In genomic region chr22:27146871-27147591, GRCh38 we compare ENCODE assay signal across 24 cellular contexts.
"Had no signal": no experiment of that assay in that cellular context is flagged by ENCODE, and none has a peak within 500 bp of the region (broad histone marks: within the 10 kb centered on the region; RNA-seq: fewer than 3 reads in every experiment).

No MANE protein-coding gene starts in this region.

- H3K79me2 ChIP-seq: parathyroid adenoma had no signal

- H2AFZ ChIP-seq: parathyroid adenoma had no signal

- H3K9me3 ChIP-seq: neutrophil, right lobe of liver, suprapubic skin had no signal

- H3K9me3 Mint-ChIP-seq: activated T-cell treated with anti-CD3 and anti-CD28 coated beads, Interleukin-2, amount 50 U/mL, for 24 hours; activated T-helper 2 cell treated with anti-CD3 and anti-CD28 coated beads, Interferon-gamma antibody, Interleukin-2, Interleukin-4, amounts not matched to agents 10 μg/mL and 5 μg/mL and 100 μg/mL, durations not matched to agents 14 hours and 24 hours and 36 hours; stimulated activated naive CD8-positive, alpha-beta T cell treated with anti-CD3 and anti-CD28 coated beads, Interleukin-15, amount 100 ng/mL, for 72 hours had no signal

- H3K4me1 ChIP-seq: parathyroid adenoma had no signal

- H3K27ac Mint-ChIP-seq: activated CD4-positive, alpha-beta T cell treated with anti-CD3 and anti-CD28 coated beads, Interleukin-2, amount 10 ng/mL, durations not matched to agents 7 days and 5 days; activated CD8-positive, alpha-beta T cell treated with anti-CD3 and anti-CD28 coated beads, Interleukin-2, amount 10 ng/mL, durations not matched to agents 7 days and 5 days; activated naive CD8-positive, alpha-beta T cell treated with anti-CD3 and anti-CD28 coated beads, Interleukin-2, amount 50 U/mL, for 24 hours; activated T-cell treated with anti-CD3 and anti-CD28 coated beads, Interleukin-2, amount 50 U/mL, for 24 hours; activated T-helper 2 cell treated with anti-CD3 and anti-CD28 coated beads, Interferon-gamma antibody, Interleukin-2, Interleukin-4, amounts not matched to agents 10 μg/mL and 5 μg/mL and 100 μg/mL, durations not matched to agents 14 hours and 24 hours and 36 hours; naive thymus-derived CD8-positive, alpha-beta T cell; stimulated activated naive CD8-positive, alpha-beta T cell treated with anti-CD3 and anti-CD28 coated beads, Interleukin-15, amount 100 ng/mL, for 72 hours had no signal

- ATAC-seq: activated CD8-positive, alpha-beta T cell treated with anti-CD3 and anti-CD28 coated beads, Interleukin-2, amount 10 ng/mL, durations not matched to agents 7 days and 5 days; activated naive CD8-positive, alpha-beta T cell treated with anti-CD3 and anti-CD28 coated beads, Interleukin-2, amount 50 U/mL, for 24 hours; esophagus mucosa; heart right ventricle; naive thymus-derived CD8-positive, alpha-beta T cell; stimulated activated naive CD8-positive, alpha-beta T cell treated with anti-CD3 and anti-CD28 coated beads, Interleukin-15, amount 100 ng/mL, for 72 hours had no signal

- DNase-seq: activated CD4-positive, alpha-beta T cell treated with anti-CD3 and anti-CD28 coated beads, Interleukin-2, amount 10 ng/mL, durations not matched to agents 7 days and 5 days; activated CD8-positive, alpha-beta T cell treated with anti-CD3 and anti-CD28 coated beads, Interleukin-2, amount 10 ng/mL, durations not matched to agents 7 days and 5 days; activated naive CD4-positive, alpha-beta T cell treated with Interleukin-2 at 50 U/mL for 16 hours; activated naive CD8-positive, alpha-beta T cell treated with anti-CD3 and anti-CD28 coated beads, Interleukin-2, amount 50 U/mL, for 24 hours; activated T-cell treated with anti-CD3 and anti-CD28 coated beads, Interleukin-2, amount 50 U/mL, for 24 hours; anterior cingulate cortex; brain microvascular endothelial cell; effector CD8-positive, alpha-beta T cell; heart right ventricle; naive thymus-derived CD8-positive, alpha-beta T cell; right lobe of liver; small intestine; stimulated activated CD4-positive, alpha-beta T cell treated with anti-CD3 and anti-CD28 coated beads, Interleukin-15, amount 100 ng/mL, for 24 hours; stimulated activated CD4-positive, alpha-beta T cell treated with anti-CD3 and anti-CD28 coated beads, Interleukin-2, amount 100 ng/mL, for 48 hours; stimulated activated naive CD8-positive, alpha-beta T cell treated with anti-CD3 and anti-CD28 coated beads, Interleukin-15, amount 100 ng/mL, for 72 hours; T-helper 9 cell; trophoblast cell had no signal

- FAIRE-seq: small intestine had no signal

- H3K4me3 Mint-ChIP-seq: activated CD4-positive, alpha-beta T cell treated with anti-CD3 and anti-CD28 coated beads, Interleukin-2, amount 10 ng/mL, durations not matched to agents 7 days and 5 days; activated CD8-positive, alpha-beta T cell treated with anti-CD3 and anti-CD28 coated beads, Interleukin-2, amount 10 ng/mL, durations not matched to agents 7 days and 5 days; activated naive CD8-positive, alpha-beta T cell treated with anti-CD3 and anti-CD28 coated beads, Interleukin-2, amount 50 U/mL, for 24 hours; activated T-cell treated with anti-CD3 and anti-CD28 coated beads, Interleukin-2, amount 50 U/mL, for 24 hours; central memory CD8-positive, alpha-beta T cell; naive thymus-derived CD8-positive, alpha-beta T cell; stimulated activated naive CD8-positive, alpha-beta T cell treated with anti-CD3 and anti-CD28 coated beads, Interleukin-15, amount 100 ng/mL, for 72 hours had no signal

- H3K9ac ChIP-seq: parathyroid adenoma had no signal

- H3K27ac ChIP-seq: brain microvascular endothelial cell, coronary artery, heart right ventricle, neutrophil, parathyroid adenoma, right lobe of liver, suprapubic skin had no signal

- H3K4me3 ChIP-seq: coronary artery, heart right ventricle, right lobe of liver, suprapubic skin had no signal

- H3K27me3 ChIP-seq: brain microvascular endothelial cell, right lobe of liver had no signal

- H3K36me3 ChIP-seq: brain microvascular endothelial cell, heart right ventricle, neutrophil, right lobe of liver, suprapubic skin had no signal
